ENCODE assay signal across 8 cellular contexts in genomic region chr17:2302740-2303277, GRCh38. TPM values are rescaled to one million over a fixed set of nuclear protein-coding genes. Genes with fewer than 3 reads are reported as not detected.
DNase-seq lines count a peak whose midpoint lies in the region; ATAC-seq and TF ChIP-seq lines count a peak whose summit lies in the region.

No MANE protein-coding gene starts in this region.

- ATAC-seq in GM19351 (IDR thresholded peaks at IDR 0.05; ENCODE audit: unreplicated experiment) = peak; percentile 10
- no peak for ATAC-seq in HG03442 (IDR thresholded peaks at IDR 0.05; ENCODE audit: unreplicated experiment)

- no peaks in the 10 kb centered on the region for H3K27me3 ChIP-seq in OCI-LY3 (ENCODE audit: low read depth, low read length)
- no peaks in the 10 kb centered on the region for H3K27me3 ChIP-seq in neutrophil

- no peaks in the 10 kb centered on the region for H4K20me1 ChIP-seq in OCI-LY3 (ENCODE audit: insufficient read depth, low read length)

- H3K4me1 ChIP-seq in OCI-LY3 (ENCODE audit: low read length) = peaks cover 4% of the 10 kb centered on the region; the same call in 1 of the 2 replicates
- peaks cover 40 to 49% of the 10 kb centered on the region in 2 experiments for H3K4me1 ChIP-seq in neutrophil (ENCODE audit: control insufficient read depth in 1 of 2, insufficient read depth in 1 of 2, low read depth in 1 of 2, low read length in 1 of 2)

- peaks cover 7% of the 10 kb centered on the region for H3K27me3 Mint-ChIP-seq in endothelial cell (ENCODE audit: unreplicated experiment)

- no peaks in the 10 kb centered on the region for H3K9me3 Mint-ChIP-seq in endothelial cell (ENCODE audit: unreplicated experiment)

- H3K4me3 Mint-ChIP-seq in endothelial cell (ENCODE audit: unreplicated experiment) = peak overlapping the region; percentile 95

- H3K4me1 Mint-ChIP-seq in endothelial cell (ENCODE audit: unreplicated experiment) = peaks cover 23% of the 10 kb centered on the region

- H3K36me3 ChIP-seq in OCI-LY3 (replicated peaks; ENCODE audit: low read depth, low read length) = no peaks in the 10 kb centered on the region
- peaks cover under 1% of the 10 kb centered on the region for H3K36me3 ChIP-seq in neutrophil

- peak; percentile 13 for DNase-seq in A172 (ENCODE audit: low spot score)
- no peak for DNase-seq in endothelial cell (ENCODE audit: low spot score)
- DNase-seq in dedifferentiated amniotic fluid mesenchymal stem cell (ENCODE audit: extremely low spot score) = no peak
- DNase-seq in putamen (ENCODE audit: low spot score) = no peak

- H3K9me3 ChIP-seq in OCI-LY3 (ENCODE audit: insufficient read depth, low read length) (no peaks in the 10 kb centered on the region), neutrophil (no peaks in the 10 kb centered on the region)

- H3K36me3 Mint-ChIP-seq in endothelial cell (ENCODE audit: low read depth, unreplicated experiment) = peaks cover 11% of the 10 kb centered on the region

- H3K4me3 ChIP-seq in OCI-LY3 (ENCODE audit: low read length) = peak overlapping the region; percentile 98
- H3K4me3 ChIP-seq in neutrophil (ENCODE audit: low read depth in 1 of 2, low read length in 1 of 2) = peak overlapping the region; percentile 79 to 91

- H3K4me2 ChIP-seq in OCI-LY3 (ENCODE audit: low read length) = peak overlapping the region; percentile 96

- H3K79me2 ChIP-seq in OCI-LY3 (ENCODE audit: low read length) = peaks cover 9% of the 10 kb centered on the region

- H3K9ac ChIP-seq in OCI-LY3 (ENCODE audit: low read length) = peak overlapping the region; percentile 85

- no peak for TF ChIP-seq CTCF in OCI-LY3 (IDR thresholded peaks at IDR 0.05; ENCODE audit: low read depth, low read length)
- TF ChIP-seq CTCF in endothelial cell (IDR thresholded peaks at IDR 0.05; ENCODE audit: unreplicated experiment) = no peak
- no peak for TF ChIP-seq CTCF in neutrophil (IDR thresholded peaks at IDR 0.05)

- peak overlapping the region; percentile 53; the same call in 1 of the 2 replicates for H3K27ac ChIP-seq in OCI-LY3 (ENCODE audit: low read length)
- peak overlapping the region; percentile 89 for H3K27ac ChIP-seq in neutrophil

- peak overlapping the region; percentile 67 for H3K27ac Mint-ChIP-seq in endothelial cell (ENCODE audit: unreplicated experiment)

- H2AFZ ChIP-seq in OCI-LY3 (ENCODE audit: low read depth, low read length) = peak overlapping the region; percentile 63

RNA-seq across cellular contexts. Expression of gene SMG6, which starts 0.8 kb away (rescaled TPM):
- total RNA-seq in A172 (2014; rRNA removed; shearing (Covaris generic)) = 15.1 and 21.4 TPM in 2 replicates
- 38.1 TPM for total RNA-seq in endothelial cell (ENCODE audit: unreplicated experiment)

RNA-seq across cellular contexts. Expression of gene SRR, which starts 0.9 kb away (rescaled TPM):
- 13.6 and 41.2 TPM in 2 replicates for total RNA-seq in A172 (2014; rRNA removed; shearing (Covaris generic))
- total RNA-seq in endothelial cell (ENCODE audit: unreplicated experiment) = 27.8 TPM

RNA-seq across cellular contexts. Expression of gene TSR1, which starts 33.4 kb away (rescaled TPM):
- 66.9 and 86.7 TPM in 2 replicates for total RNA-seq in A172 (2014; rRNA removed; shearing (Covaris generic))
- total RNA-seq in endothelial cell (ENCODE audit: unreplicated experiment) = 20.9 TPM

RNA-seq across cellular contexts. Expression of gene SGSM2, which starts 34.5 kb away (rescaled TPM):
- total RNA-seq in A172 (2014; rRNA removed; shearing (Covaris generic)) = 15.7 and 23.3 TPM in 2 replicates
- total RNA-seq in endothelial cell (ENCODE audit: unreplicated experiment) = 65.4 TPM
